ENCODE assay signal across 15 cellular contexts in genomic region chr17:72219136-72219823, GRCh38.
DNase-seq lines count a peak whose midpoint lies in the region; TF ChIP-seq lines count a peak whose summit lies in the region.
"Had no signal": no experiment of that assay in that cellular context is flagged by ENCODE, and none has a peak within 500 bp of the region (broad histone marks: within the 10 kb centered on the region; RNA-seq: fewer than 3 reads in every experiment).

No MANE protein-coding gene starts in this region.

- H3K9me3 ChIP-seq in BE2C: no peaks in the 10 kb centered on the region
- H3K9me3 ChIP-seq in neuron (ENCODE audit: low read length): no peaks in the 10 kb centered on the region
- H3K9me3 ChIP-seq: uterus had no signal

- H3K27ac Mint-ChIP-seq in glutamatergic neuron (ENCODE audit: unreplicated experiment): peak overlapping the region; percentile 28
- H3K27ac Mint-ChIP-seq: activated CD8-positive, alpha-beta T cell treated with anti-CD3 and anti-CD28 coated beads, Interleukin-2, amount 10 ng/mL, durations not matched to agents 7 days and 5 days; B cell had no signal

- H3K4me1 Mint-ChIP-seq in glutamatergic neuron (ENCODE audit: low read depth, unreplicated experiment): peaks cover 10% of the 10 kb centered on the region
- H3K4me1 Mint-ChIP-seq: B cell had no signal

- peak overlapping the region; percentile 78 for H3K4me3 Mint-ChIP-seq in glutamatergic neuron (ENCODE audit: unreplicated experiment)
- H3K4me3 Mint-ChIP-seq: activated CD8-positive, alpha-beta T cell treated with anti-CD3 and anti-CD28 coated beads, Interleukin-2, amount 10 ng/mL, durations not matched to agents 7 days and 5 days; B cell had no signal

- in situ Hi-C loops in GM13977 (cut with MboI; ENCODE audit: low pct_unique_long_range_greater_than_20kb, low sequenced_read_pairs, unreplicated experiment): no loop called here

- H3K27me3 ChIP-seq in BE2C (no peaks in the 10 kb centered on the region), neuron (ENCODE audit: insufficient read depth, low read length) (peaks cover 15% of the 10 kb centered on the region)

- H3K36me3 Mint-ChIP-seq in glutamatergic neuron (ENCODE audit: unreplicated experiment): no peaks in the 10 kb centered on the region

- H2AFZ ChIP-seq in neuron (ENCODE audit: low read depth, low read length): peak overlapping the region; percentile 8

- H3K4me1 ChIP-seq in BE2C: no peaks in the 10 kb centered on the region
- H3K4me1 ChIP-seq in neuron (ENCODE audit: insufficient read depth, low read length): peaks cover 18% of the 10 kb centered on the region
- H3K4me1 ChIP-seq: uterus had no signal

- no peak for TF ChIP-seq CTCF in BE2C (IDR thresholded peaks at IDR 0.05; ENCODE audit: low read depth, low read length)
- TF ChIP-seq CTCF in glutamatergic neuron (IDR thresholded peaks at IDR 0.05; ENCODE audit: partially characterized antibody, unreplicated experiment): no peak
- TF ChIP-seq CTCF in GM13977 (IDR thresholded peaks at IDR 0.05; ENCODE audit: extremely low read depth, insufficient read depth, missing control alignments): no peak

- peaks cover 10% of the 10 kb centered on the region for H3K27me3 Mint-ChIP-seq in glutamatergic neuron (ENCODE audit: unreplicated experiment)

- DNase-seq in BE2C (peak; percentile 21), RPMI7951 (ENCODE audit: low read depth) (peak; percentile 26), glutamatergic neuron (peak; percentile 59), ureter (ENCODE audit: low spot score) (no peak), COLO829 (ENCODE audit: low spot score) (no peak), GM13977 (ENCODE audit: low spot score) (no peak)
- no peak for DNase-seq in effector CD4-positive, alpha-beta T cell
- DNase-seq: activated CD8-positive, alpha-beta T cell treated with anti-CD3 and anti-CD28 coated beads, Interleukin-2, amount 10 ng/mL, durations not matched to agents 7 days and 5 days; DMS79; head of caudate nucleus; Karpas-422; NCI-H774; uterus had no signal

- no peaks in the 10 kb centered on the region for H3K9me3 Mint-ChIP-seq in glutamatergic neuron (ENCODE audit: unreplicated experiment)

- H3K4me3 ChIP-seq in BE2C (ENCODE audit: low read depth, low read length): peak overlapping the region; percentile 49
- H3K4me3 ChIP-seq in neuron (ENCODE audit: low read length): no peak overlapping the region
- H3K4me3 ChIP-seq: uterus had no signal

- no peaks in the 10 kb centered on the region for H3K36me3 ChIP-seq in BE2C
- H3K36me3 ChIP-seq in neuron (ENCODE audit: insufficient read depth, low read length): no peaks in the 10 kb centered on the region
- H3K36me3 ChIP-seq: uterus had no signal

Comparison
In these comparisons a context has a peak if more than half of its experiments do, and no peak if none do; other contexts are left out.
1. DNase-seq: peak in BE2C (single experiment), RPMI7951 (single experiment) and glutamatergic neuron (single experiment); none in ureter (single experiment), effector CD4-positive, alpha-beta T cell (single experiment), COLO829 (single experiment) and GM13977 (single experiment).